11 cellular contexts compared by ENCODE assay signal in the genomic region with DNA sequence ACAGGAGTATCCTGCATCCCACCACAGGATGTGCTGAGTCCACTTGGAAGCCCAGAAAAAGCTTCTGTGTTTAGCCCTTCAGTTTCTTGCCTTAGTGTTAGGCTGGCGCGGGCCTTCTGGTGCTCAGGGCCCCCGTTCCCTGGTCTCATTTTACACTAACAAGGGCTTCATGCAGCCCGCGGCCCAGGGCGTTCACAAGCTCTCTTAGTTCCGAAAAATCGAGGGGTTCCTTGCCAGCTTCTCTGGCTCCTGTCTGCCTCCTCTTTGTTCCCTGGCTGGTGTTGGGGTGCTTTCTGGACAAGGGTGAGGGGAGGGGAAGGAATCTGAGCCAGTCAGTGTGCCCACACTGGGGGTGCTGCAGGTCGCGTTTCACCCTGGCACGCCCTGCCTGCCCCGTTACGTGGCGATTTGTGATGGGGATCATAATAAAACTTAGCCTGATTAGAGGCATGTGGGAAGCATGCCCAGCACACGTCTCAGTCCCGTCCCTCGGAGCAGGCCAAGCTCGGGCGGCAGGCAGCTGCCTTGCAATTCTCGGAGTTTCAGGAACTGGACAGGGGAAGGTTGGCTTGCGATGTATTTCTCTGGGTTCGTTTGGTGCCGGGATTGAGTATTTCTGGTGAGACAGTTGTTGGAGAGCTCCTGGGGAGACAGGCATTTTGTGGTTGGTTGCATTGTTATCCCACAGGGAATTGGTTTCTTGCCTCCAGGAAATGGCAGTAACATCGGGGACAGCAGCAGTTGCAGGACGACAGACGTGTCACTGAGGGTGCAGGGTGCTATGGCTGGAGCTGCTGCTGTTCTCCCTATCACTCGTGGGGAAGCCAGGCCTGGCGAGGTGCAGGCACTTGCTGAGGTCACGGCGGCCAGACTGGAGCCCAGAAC. TPM values are rescaled to one million over a fixed set of nuclear protein-coding genes. Genes with fewer than 3 reads are reported as not detected.
DNase-seq lines count a peak whose midpoint lies in the region; ATAC-seq and TF ChIP-seq lines count a peak whose summit lies in the region.
"Had no signal": no experiment of that assay in that cellular context is flagged by ENCODE, and none has a peak within 500 bp of the region (broad histone marks: within the 10 kb centered on the region; RNA-seq: fewer than 3 reads in every experiment).

No MANE protein-coding gene starts in this region.

- 0 out of 2 replicates have a peak overlapping the region, but pooled peaks have one; percentile 0 for H3K27ac ChIP-seq in GM23248
- H3K27ac ChIP-seq in skeletal muscle tissue (ENCODE audit: low read depth, low read length), result no peak overlapping the region
- H3K27ac ChIP-seq: parathyroid adenoma, Peyer's patch had no signal

- H3K4me1 ChIP-seq in GM23248 (ENCODE audit: insufficient read depth) (peaks cover 63% of the 10 kb centered on the region), skeletal muscle tissue (ENCODE audit: control insufficient read depth in 3 of 3, insufficient read depth in 3 of 3, low read length in 3 of 3) (peaks cover 24 to 40% (median 29%) of the 10 kb centered on the region in 3 donors)
- H3K4me1 ChIP-seq: parathyroid adenoma had no signal

- 30% methylated on average over 23 to 30 of the region's 30 CpGs for WGBS in GM23248 (ENCODE audit: low coverage in 1 of 2, low lambda C conversion rate in 2 of 2, missing lambda C conversion rate in 2 of 2), 2 experiments

- TF ChIP-seq CTCF in astrocyte of the spinal cord (IDR thresholded peaks at IDR 0.05; ENCODE audit: low read depth, low read length), result no peak
- TF ChIP-seq CTCF in activated CD8-positive, alpha-beta T cell treated with anti-CD3 and anti-CD28 coated beads for 36 hours (IDR thresholded peaks at IDR 0.05), result no peak

- no peak for ATAC-seq in activated CD8-positive, alpha-beta T cell treated with anti-CD3 and anti-CD28 coated beads for 36 hours
- no peak for ATAC-seq in HG03045 (IDR thresholded peaks at IDR 0.05; ENCODE audit: unreplicated experiment)

- H3K36me3 ChIP-seq in GM23248 (ENCODE audit: low read depth) (0 out of 2 replicates have a peak, but pooled peaks cover 5% of the 10 kb centered on the region), skeletal muscle tissue (ENCODE audit: control insufficient read depth in 3 of 3, insufficient read depth in 3 of 3, low read length in 3 of 3) (no peaks in the 10 kb centered on the region)
- H3K36me3 ChIP-seq: Peyer's patch had no signal

- DNase-seq in GM23248, result peak; percentile 91
- DNase-seq in astrocyte of the spinal cord (ENCODE audit: low read depth, low spot score), result peak; percentile 86
- DNase-seq in iPS-NIHi11 (ENCODE audit: low spot score), result peak; percentile 41
- DNase-seq in activated CD8-positive, alpha-beta memory T cell treated with anti-CD3 and anti-CD28 coated beads for 24 hours, result no peak
- DNase-seq in germinal center (ENCODE audit: low spot score), result no peak
- no peak for DNase-seq in activated CD8-positive, alpha-beta T cell treated with anti-CD3 and anti-CD28 coated beads for 36 hours
- DNase-seq: activated CD4-positive, alpha-beta T cell treated with anti-CD3 and anti-CD28 coated beads for 1 hour; Peyer's patch had no signal

- H3K9me3 Mint-ChIP-seq in activated CD8-positive, alpha-beta T cell treated with anti-CD3 and anti-CD28 coated beads for 36 hours, result peaks cover under 1% of the 10 kb centered on the region

- no peaks in the 10 kb centered on the region for H3K27me3 ChIP-seq in GM23248 (replicated peaks; ENCODE audit: insufficient read depth)
- H3K27me3 ChIP-seq in skeletal muscle tissue (ENCODE audit: control insufficient read depth in 3 of 3, insufficient read depth in 3 of 3, low read length in 3 of 3), result peaks cover 0 to 3% (median 2%) of the 10 kb centered on the region in 3 donors
- H3K27me3 ChIP-seq: Peyer's patch had no signal

- CTCF ChIA-PET in activated CD8-positive, alpha-beta T cell treated with anti-CD3 and anti-CD28 coated beads for 36 hours (lab: Charles Lee), result no interaction called here

- peaks cover 11% of the 10 kb centered on the region for H3K27me3 Mint-ChIP-seq in activated CD8-positive, alpha-beta T cell treated with anti-CD3 and anti-CD28 coated beads for 36 hours

- peaks cover 43% of the 10 kb centered on the region for H3F3A ChIP-seq in GM23248 (ENCODE audit: insufficient read depth)

- peaks cover 12% of the 10 kb centered on the region for H4K20me1 ChIP-seq in GM23248 (ENCODE audit: insufficient read depth)

- H3K9ac ChIP-seq in GM23248 (0 out of 2 replicates have a peak overlapping the region, but pooled peaks have one; percentile 9), skeletal muscle tissue (ENCODE audit: low read depth in 1 of 3, low read length in 3 of 3) (peak overlapping the region in 1 of 3 donors; percentile 68)
- H3K9ac ChIP-seq: parathyroid adenoma had no signal

- H3K4me3 ChIP-seq in GM23248 (no peak overlapping the region), astrocyte of the spinal cord (ENCODE audit: low read depth, low read length) (no peak overlapping the region), skeletal muscle tissue (ENCODE audit: low read length in 3 of 3) (peak overlapping the region; percentile 3 to 63 (median 37))
- H3K4me3 ChIP-seq: Peyer's patch had no signal

- H3K4me3 Mint-ChIP-seq in activated CD8-positive, alpha-beta T cell treated with anti-CD3 and anti-CD28 coated beads for 36 hours, result no peak overlapping the region

- no peak overlapping the region for H3K27ac Mint-ChIP-seq in activated CD8-positive, alpha-beta T cell treated with anti-CD3 and anti-CD28 coated beads for 36 hours

- no peaks in the 10 kb centered on the region for H3K36me3 Mint-ChIP-seq in activated CD8-positive, alpha-beta T cell treated with anti-CD3 and anti-CD28 coated beads for 36 hours (ENCODE audit: low read depth)

- intact Hi-C loops in activated CD8-positive, alpha-beta T cell treated with anti-CD3 and anti-CD28 coated beads for 36 hours (cut with micrococcal nuclease), result no loop called here

- POLR2A ChIA-PET in activated CD8-positive, alpha-beta T cell treated with anti-CD3 and anti-CD28 coated beads for 36 hours (lab: Charles Lee), result no interaction called here

- H3K79me2 ChIP-seq in GM23248 (ENCODE audit: insufficient read depth), result peaks cover 100% of the 10 kb centered on the region
- H3K79me2 ChIP-seq: parathyroid adenoma had no signal

- H3K4me1 Mint-ChIP-seq in activated CD8-positive, alpha-beta T cell treated with anti-CD3 and anti-CD28 coated beads for 36 hours (ENCODE audit: low read depth), result no peaks in the 10 kb centered on the region

- in situ Hi-C loops in GM23248 (cut with MboI), result loop anchor here (25.0 kb wide), 1 partner anchor 412 kb away; no protein-coding TSS in a partner anchor
- in situ Hi-C loops in astrocyte of the spinal cord (cut with HindIII; ENCODE audit: low sequenced_read_pairs), result no loop called here

- peak overlapping the region; percentile 5 for H3K4me2 ChIP-seq in GM23248 (ENCODE audit: unreplicated experiment)

- H2AFZ ChIP-seq in GM23248, result no peak overlapping the region
- H2AFZ ChIP-seq: parathyroid adenoma had no signal

- H3K9me3 ChIP-seq in GM23248 (ENCODE audit: low read depth) (no peaks in the 10 kb centered on the region), skeletal muscle tissue (ENCODE audit: control insufficient read depth in 3 of 3, low read length in 3 of 3) (peaks cover 0 to 3% (median 0%) of the 10 kb centered on the region in 3 donors)
- H3K9me3 ChIP-seq: Peyer's patch had no signal

- H3K9me2 ChIP-seq in GM23248 (ENCODE audit: insufficient read depth), result no peaks in the 10 kb centered on the region

RNA-seq across cellular contexts. Expression of gene SH3BP4, which starts 22.9 kb away (rescaled TPM):
- total RNA-seq in GM23248 (2014; rRNA removed; shearing (Covaris generic)), result 96.0 and 100 TPM in 2 replicates
- polyA plus RNA-seq in GM23248 (2016; fragmentation: Nextera tagmentation; extraction: Ambion mirVana), result 59.3 and 59.5 TPM in 2 replicates
- 8.9 TPM for total RNA-seq in skeletal muscle tissue
- under 1 TPM; 0.14 to 0.54 TPM for total RNA-seq in activated CD8-positive, alpha-beta T cell treated with anti-CD3 and anti-CD28 coated beads for 36 hours

Comparison
In these comparisons a context has a peak if more than half of its experiments do, and no peak if none do; other contexts are left out.
1. DNase-seq: peak in GM23248 (single experiment), astrocyte of the spinal cord (single experiment) and iPS-NIHi11 (single experiment); none in activated CD8-positive, alpha-beta memory T cell treated with anti-CD3 and anti-CD28 coated beads for 24 hours (single experiment), germinal center (single experiment) and activated CD8-positive, alpha-beta T cell treated with anti-CD3 and anti-CD28 coated beads for 36 hours (single experiment).
2. H3K4me3 ChIP-seq: peak in skeletal muscle tissue (3 of 3); none in GM23248 (single experiment) and astrocyte of the spinal cord (single experiment).